In the genomic region with DNA sequence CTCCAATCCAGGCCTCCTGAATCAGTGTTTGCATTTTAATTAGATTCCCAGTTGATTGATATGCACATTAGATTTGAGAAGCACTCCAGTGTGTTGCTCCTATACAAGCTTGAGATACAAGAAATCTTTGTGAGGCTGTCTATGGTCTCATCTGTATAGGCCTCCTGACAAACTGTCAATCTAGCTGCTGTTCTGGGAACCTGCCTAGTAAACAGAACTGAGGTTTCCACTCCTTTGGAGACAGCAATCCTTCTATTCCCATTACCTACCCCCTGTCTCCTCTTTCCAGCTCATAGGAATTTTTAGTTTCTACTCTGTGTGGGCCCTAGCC, we compare ENCODE assay signal across 1 cellular context.
TF ChIP-seq lines count a peak whose summit lies in the region.

No MANE protein-coding gene starts in this region.

TF ChIP-seq in SK-N-SH treated with all-trans-retinoic acid at 6 μM for 48 hours, 23 proteins besides CTCF, POLR2A, EP300 and RAD21 (continued from another document):
- TF ChIP-seq, protein P1, sequence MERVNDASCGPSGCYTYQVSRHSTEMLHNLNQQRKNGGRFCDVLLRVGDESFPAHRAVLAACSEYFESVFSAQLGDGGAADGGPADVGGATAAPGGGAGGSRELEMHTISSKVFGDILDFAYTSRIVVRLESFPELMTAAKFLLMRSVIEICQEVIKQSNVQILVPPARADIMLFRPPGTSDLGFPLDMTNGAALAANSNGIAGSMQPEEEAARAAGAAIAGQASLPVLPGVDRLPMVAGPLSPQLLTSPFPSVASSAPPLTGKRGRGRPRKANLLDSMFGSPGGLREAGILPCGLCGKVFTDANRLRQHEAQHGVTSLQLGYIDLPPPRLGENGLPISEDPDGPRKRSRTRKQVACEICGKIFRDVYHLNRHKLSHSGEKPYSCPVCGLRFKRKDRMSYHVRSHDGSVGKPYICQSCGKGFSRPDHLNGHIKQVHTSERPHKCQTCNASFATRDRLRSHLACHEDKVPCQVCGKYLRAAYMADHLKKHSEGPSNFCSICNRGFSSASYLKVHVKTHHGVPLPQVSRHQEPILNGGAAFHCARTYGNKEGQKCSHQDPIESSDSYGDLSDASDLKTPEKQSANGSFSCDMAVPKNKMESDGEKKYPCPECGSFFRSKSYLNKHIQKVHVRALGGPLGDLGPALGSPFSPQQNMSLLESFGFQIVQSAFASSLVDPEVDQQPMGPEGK (CRISPR knock-in tag; IDR thresholded peaks at IDR 0.05; ENCODE audit: borderline replicate concordance): no peak
- TF ChIP-seq ZC3H10 (CRISPR knock-in tag; IDR thresholded peaks at IDR 0.05) (no peak), RARB (CRISPR knock-in tag; IDR thresholded peaks at IDR 0.05) (no peak), ZNF70 (CRISPR knock-in tag; IDR thresholded peaks at IDR 0.05) (no peak)
- TF ChIP-seq, protein P2, sequence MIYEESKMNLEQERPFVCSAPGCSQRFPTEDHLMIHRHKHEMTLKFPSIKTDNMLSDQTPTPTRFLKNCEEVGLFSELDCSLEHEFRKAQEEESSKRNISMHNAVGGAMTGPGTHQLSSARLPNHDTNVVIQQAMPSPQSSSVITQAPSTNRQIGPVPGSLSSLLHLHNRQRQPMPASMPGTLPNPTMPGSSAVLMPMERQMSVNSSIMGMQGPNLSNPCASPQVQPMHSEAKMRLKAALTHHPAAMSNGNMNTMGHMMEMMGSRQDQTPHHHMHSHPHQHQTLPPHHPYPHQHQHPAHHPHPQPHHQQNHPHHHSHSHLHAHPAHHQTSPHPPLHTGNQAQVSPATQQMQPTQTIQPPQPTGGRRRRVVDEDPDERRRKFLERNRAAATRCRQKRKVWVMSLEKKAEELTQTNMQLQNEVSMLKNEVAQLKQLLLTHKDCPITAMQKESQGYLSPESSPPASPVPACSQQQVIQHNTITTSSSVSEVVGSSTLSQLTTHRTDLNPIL (CRISPR knock-in tag; IDR thresholded peaks at IDR 0.05; ENCODE audit: low read depth): no peak
